ENCODE assay signal across 1 cellular context in the genomic region with DNA sequence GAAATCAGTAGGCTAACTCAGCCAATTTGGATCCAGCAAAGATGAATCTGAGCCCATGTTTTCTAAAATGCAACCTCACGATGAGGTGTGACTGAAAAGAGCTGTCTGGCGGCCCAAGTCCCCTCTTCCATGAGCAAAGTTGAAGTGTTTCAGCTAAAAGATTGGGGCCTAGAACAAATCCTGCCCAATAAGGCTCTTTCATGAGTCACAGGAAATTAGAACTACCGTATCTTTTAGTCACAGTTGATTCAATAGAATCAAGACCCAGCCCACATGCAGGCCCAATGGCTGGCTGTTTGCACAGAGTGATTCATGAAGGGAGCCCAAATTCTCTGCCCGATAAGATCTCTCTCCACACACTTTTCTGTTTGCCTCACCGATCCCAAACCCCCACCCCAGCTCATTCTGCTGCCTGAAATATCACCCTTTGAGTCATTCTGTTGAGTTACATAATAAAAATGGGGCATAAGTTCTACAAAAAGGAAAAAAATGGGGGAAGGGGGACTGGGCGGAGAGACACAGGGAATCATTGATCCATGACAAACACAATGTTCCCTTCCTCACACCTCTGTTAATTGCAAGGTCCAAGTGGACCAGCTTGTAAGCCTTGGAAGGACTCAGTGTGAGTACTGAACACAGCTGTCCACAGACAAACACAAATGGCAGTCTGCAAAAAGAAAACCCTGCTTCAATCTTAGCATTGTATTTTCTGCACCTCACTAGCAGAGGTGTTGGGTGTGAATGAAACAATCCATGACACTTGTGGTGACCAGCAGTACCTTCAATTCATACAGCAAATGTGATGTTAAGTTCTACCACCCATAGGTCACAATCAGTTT.
TF ChIP-seq lines count a peak whose summit lies in the region.

No MANE protein-coding gene starts in this region.

TF ChIP-seq in HepG2, 621 proteins besides CTCF, POLR2A, EP300 and RAD21 (continued from another document and continues in another):
- TF ChIP-seq GABPB1 (CRISPR knock-in tag; IDR thresholded peaks at IDR 0.05): peak; percentile 37
- TF ChIP-seq ZFP37 (CRISPR knock-in tag; IDR thresholded peaks at IDR 0.05; ENCODE audit: borderline replicate concordance): no peak
- TF ChIP-seq, protein P1, sequence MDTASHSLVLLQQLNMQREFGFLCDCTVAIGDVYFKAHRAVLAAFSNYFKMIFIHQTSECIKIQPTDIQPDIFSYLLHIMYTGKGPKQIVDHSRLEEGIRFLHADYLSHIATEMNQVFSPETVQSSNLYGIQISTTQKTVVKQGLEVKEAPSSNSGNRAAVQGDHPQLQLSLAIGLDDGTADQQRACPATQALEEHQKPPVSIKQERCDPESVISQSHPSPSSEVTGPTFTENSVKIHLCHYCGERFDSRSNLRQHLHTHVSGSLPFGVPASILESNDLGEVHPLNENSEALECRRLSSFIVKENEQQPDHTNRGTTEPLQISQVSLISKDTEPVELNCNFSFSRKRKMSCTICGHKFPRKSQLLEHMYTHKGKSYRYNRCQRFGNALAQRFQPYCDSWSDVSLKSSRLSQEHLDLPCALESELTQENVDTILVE (CRISPR knock-in tag; IDR thresholded peaks at IDR 0.05): no peak; the same call in 1 of the 2 replicates
- TF ChIP-seq, protein P2, sequence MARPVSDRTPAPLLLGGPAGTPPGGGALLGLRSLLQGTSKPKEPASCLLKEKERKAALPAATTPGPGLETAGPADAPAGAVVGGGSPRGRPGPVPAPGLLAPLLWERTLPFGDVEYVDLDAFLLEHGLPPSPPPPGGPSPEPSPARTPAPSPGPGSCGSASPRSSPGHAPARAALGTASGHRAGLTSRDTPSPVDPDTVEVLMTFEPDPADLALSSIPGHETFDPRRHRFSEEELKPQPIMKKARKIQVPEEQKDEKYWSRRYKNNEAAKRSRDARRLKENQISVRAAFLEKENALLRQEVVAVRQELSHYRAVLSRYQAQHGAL (CRISPR knock-in tag; IDR thresholded peaks at IDR 0.05; ENCODE audit: not compliant biosample characterization): no peak
- TF ChIP-seq, protein P3, sequence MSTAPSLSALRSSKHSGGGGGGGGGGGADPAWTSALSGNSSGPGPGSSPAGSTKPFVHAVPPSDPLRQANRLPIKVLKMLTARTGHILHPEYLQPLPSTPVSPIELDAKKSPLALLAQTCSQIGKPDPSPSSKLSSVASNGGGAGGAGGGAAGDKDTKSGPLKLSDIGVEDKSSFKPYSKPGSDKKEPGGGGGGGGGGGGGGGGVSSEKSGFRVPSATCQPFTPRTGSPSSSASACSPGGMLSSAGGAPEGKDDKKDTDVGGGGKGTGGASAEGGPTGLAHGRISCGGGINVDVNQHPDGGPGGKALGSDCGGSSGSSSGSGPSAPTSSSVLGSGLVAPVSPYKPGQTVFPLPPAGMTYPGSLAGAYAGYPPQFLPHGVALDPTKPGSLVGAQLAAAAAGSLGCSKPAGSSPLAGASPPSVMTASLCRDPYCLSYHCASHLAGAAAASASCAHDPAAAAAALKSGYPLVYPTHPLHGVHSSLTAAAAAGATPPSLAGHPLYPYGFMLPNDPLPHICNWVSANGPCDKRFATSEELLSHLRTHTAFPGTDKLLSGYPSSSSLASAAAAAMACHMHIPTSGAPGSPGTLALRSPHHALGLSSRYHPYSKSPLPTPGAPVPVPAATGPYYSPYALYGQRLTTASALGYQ (CRISPR knock-in tag; IDR thresholded peaks at IDR 0.05): peak; percentile 95
- TF ChIP-seq NFYB (CRISPR knock-in tag; IDR thresholded peaks at IDR 0.05): peak; percentile 54; the same call in 1 of the 2 replicates
- TF ChIP-seq, protein P4, sequence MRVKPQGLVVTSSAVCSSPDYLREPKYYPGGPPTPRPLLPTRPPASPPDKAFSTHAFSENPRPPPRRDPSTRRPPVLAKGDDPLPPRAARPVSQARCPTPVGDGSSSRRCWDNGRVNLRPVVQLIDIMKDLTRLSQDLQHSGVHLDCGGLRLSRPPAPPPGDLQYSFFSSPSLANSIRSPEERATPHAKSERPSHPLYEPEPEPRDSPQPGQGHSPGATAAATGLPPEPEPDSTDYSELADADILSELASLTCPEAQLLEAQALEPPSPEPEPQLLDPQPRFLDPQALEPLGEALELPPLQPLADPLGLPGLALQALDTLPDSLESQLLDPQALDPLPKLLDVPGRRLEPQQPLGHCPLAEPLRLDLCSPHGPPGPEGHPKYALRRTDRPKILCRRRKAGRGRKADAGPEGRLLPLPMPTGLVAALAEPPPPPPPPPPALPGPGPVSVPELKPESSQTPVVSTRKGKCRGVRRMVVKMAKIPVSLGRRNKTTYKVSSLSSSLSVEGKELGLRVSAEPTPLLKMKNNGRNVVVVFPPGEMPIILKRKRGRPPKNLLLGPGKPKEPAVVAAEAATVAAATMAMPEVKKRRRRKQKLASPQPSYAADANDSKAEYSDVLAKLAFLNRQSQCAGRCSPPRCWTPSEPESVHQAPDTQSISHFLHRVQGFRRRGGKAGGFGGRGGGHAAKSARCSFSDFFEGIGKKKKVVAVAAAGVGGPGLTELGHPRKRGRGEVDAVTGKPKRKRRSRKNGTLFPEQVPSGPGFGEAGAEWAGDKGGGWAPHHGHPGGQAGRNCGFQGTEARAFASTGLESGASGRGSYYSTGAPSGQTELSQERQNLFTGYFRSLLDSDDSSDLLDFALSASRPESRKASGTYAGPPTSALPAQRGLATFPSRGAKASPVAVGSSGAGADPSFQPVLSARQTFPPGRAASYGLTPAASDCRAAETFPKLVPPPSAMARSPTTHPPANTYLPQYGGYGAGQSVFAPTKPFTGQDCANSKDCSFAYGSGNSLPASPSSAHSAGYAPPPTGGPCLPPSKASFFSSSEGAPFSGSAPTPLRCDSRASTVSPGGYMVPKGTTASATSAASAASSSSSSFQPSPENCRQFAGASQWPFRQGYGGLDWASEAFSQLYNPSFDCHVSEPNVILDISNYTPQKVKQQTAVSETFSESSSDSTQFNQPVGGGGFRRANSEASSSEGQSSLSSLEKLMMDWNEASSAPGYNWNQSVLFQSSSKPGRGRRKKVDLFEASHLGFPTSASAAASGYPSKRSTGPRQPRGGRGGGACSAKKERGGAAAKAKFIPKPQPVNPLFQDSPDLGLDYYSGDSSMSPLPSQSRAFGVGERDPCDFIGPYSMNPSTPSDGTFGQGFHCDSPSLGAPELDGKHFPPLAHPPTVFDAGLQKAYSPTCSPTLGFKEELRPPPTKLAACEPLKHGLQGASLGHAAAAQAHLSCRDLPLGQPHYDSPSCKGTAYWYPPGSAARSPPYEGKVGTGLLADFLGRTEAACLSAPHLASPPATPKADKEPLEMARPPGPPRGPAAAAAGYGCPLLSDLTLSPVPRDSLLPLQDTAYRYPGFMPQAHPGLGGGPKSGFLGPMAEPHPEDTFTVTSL (CRISPR knock-in tag; IDR thresholded peaks at IDR 0.05; ENCODE audit: borderline replicate concordance): peak; percentile 86
- peak; percentile 20; the same call in 1 of the 2 replicates for TF ChIP-seq AHR (CRISPR knock-in tag; IDR thresholded peaks at IDR 0.05)
- TF ChIP-seq KDM2A (CRISPR knock-in tag; IDR thresholded peaks at IDR 0.05; ENCODE audit: borderline replicate concordance, low read depth): peak; percentile 27; the same call in 1 of the 2 replicates
- peak; percentile 97 for TF ChIP-seq RXRB (CRISPR knock-in tag; IDR thresholded peaks at IDR 0.05; ENCODE audit: borderline replicate concordance)
- no peak; the same call in 1 of the 2 replicates for TF ChIP-seq ZNF569 (CRISPR knock-in tag; IDR thresholded peaks at IDR 0.05; ENCODE audit: borderline replicate concordance)
- TF ChIP-seq, protein P5, sequence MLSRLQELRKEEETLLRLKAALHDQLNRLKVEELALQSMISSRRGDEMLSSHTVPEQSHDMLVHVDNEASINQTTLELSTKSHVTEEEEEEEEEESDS (CRISPR knock-in tag; IDR thresholded peaks at IDR 0.05; ENCODE audit: borderline replicate concordance): no peak
- TF ChIP-seq, protein P6, sequence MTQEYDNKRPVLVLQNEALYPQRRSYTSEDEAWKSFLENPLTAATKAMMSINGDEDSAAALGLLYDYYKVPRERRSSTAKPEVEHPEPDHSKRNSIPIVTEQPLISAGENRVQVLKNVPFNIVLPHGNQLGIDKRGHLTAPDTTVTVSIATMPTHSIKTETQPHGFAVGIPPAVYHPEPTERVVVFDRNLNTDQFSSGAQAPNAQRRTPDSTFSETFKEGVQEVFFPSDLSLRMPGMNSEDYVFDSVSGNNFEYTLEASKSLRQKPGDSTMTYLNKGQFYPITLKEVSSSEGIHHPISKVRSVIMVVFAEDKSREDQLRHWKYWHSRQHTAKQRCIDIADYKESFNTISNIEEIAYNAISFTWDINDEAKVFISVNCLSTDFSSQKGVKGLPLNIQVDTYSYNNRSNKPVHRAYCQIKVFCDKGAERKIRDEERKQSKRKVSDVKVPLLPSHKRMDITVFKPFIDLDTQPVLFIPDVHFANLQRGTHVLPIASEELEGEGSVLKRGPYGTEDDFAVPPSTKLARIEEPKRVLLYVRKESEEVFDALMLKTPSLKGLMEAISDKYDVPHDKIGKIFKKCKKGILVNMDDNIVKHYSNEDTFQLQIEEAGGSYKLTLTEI (CRISPR knock-in tag; conservative IDR thresholded peaks at IDR 0.05): no peak
- TF ChIP-seq CEBPG (CRISPR knock-in tag; IDR thresholded peaks at IDR 0.05): peak; percentile 71
- TF ChIP-seq NRL (CRISPR knock-in tag; IDR thresholded peaks at IDR 0.05; ENCODE audit: borderline replicate concordance): no peak
- peak; percentile 97 for TF ChIP-seq ZNF746 (CRISPR knock-in tag; IDR thresholded peaks at IDR 0.05)
- peak; percentile 65 for TF ChIP-seq ZNF644 (CRISPR knock-in tag; IDR thresholded peaks at IDR 0.05; ENCODE audit: low read depth)
- TF ChIP-seq ZNF136 (CRISPR knock-in tag; IDR thresholded peaks at IDR 0.05; ENCODE audit: low read depth): 0 out of 2 replicates have a peak, but pooled peaks have one; percentile 42
- TF ChIP-seq, protein P7, sequence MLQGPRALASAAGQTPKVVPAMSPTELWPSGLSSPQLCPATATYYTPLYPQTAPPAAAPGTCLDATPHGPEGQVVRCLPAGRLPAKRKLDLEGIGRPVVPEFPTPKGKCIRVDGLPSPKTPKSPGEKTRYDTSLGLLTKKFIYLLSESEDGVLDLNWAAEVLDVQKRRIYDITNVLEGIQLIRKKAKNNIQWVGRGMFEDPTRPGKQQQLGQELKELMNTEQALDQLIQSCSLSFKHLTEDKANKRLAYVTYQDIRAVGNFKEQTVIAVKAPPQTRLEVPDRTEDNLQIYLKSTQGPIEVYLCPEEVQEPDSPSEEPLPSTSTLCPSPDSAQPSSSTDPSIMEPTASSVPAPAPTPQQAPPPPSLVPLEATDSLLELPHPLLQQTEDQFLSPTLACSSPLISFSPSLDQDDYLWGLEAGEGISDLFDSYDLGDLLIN (CRISPR knock-in tag; IDR thresholded peaks at IDR 0.05; ENCODE audit: borderline replicate concordance): no peak
- TF ChIP-seq SNAPC2 (CRISPR knock-in tag; IDR thresholded peaks at IDR 0.05): no peak
- no peak for TF ChIP-seq ZNF431 (CRISPR knock-in tag; IDR thresholded peaks at IDR 0.05; ENCODE audit: borderline replicate concordance, low read depth)
- TF ChIP-seq ZNF546 (CRISPR knock-in tag; conservative IDR thresholded peaks at IDR 0.05): no peak
- TF ChIP-seq RFX5 (IDR thresholded peaks at IDR 0.05; ENCODE audit: low read depth, low read length): no peak
- no peak for TF ChIP-seq ZKSCAN5 (CRISPR knock-in tag; IDR thresholded peaks at IDR 0.05)
- no peak for TF ChIP-seq ZBTB38 (CRISPR knock-in tag; IDR thresholded peaks at IDR 0.05)
- TF ChIP-seq ZNF543 (CRISPR knock-in tag; IDR thresholded peaks at IDR 0.05): 0 out of 2 replicates have a peak, but pooled peaks have one; percentile 6
- TF ChIP-seq, protein P8, sequence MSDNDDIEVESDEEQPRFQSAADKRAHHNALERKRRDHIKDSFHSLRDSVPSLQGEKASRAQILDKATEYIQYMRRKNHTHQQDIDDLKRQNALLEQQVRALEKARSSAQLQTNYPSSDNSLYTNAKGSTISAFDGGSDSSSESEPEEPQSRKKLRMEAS (IDR thresholded peaks at IDR 0.05): peak; percentile 55; the same call in 1 of the 2 replicates
- no peak for TF ChIP-seq TOPORS (CRISPR knock-in tag; IDR thresholded peaks at IDR 0.05)
- TF ChIP-seq ZNF572 (CRISPR knock-in tag; IDR thresholded peaks at IDR 0.05): no peak
- no peak for TF ChIP-seq SYNCRIP (IDR thresholded peaks at IDR 0.05; ENCODE audit: insufficient read depth, low read depth, low read length)
- no peak for TF ChIP-seq KDM4B (CRISPR knock-in tag; IDR thresholded peaks at IDR 0.05)
- no peak for TF ChIP-seq TSC22D2 (CRISPR knock-in tag; IDR thresholded peaks at IDR 0.05; ENCODE audit: borderline replicate concordance)
- no peak for TF ChIP-seq NFRKB (IDR thresholded peaks at IDR 0.05)
- TF ChIP-seq, protein P9, sequence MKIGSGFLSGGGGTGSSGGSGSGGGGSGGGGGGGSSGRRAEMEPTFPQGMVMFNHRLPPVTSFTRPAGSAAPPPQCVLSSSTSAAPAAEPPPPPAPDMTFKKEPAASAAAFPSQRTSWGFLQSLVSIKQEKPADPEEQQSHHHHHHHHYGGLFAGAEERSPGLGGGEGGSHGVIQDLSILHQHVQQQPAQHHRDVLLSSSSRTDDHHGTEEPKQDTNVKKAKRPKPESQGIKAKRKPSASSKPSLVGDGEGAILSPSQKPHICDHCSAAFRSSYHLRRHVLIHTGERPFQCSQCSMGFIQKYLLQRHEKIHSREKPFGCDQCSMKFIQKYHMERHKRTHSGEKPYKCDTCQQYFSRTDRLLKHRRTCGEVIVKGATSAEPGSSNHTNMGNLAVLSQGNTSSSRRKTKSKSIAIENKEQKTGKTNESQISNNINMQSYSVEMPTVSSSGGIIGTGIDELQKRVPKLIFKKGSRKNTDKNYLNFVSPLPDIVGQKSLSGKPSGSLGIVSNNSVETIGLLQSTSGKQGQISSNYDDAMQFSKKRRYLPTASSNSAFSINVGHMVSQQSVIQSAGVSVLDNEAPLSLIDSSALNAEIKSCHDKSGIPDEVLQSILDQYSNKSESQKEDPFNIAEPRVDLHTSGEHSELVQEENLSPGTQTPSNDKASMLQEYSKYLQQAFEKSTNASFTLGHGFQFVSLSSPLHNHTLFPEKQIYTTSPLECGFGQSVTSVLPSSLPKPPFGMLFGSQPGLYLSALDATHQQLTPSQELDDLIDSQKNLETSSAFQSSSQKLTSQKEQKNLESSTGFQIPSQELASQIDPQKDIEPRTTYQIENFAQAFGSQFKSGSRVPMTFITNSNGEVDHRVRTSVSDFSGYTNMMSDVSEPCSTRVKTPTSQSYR (CRISPR knock-in tag; IDR thresholded peaks at IDR 0.05; ENCODE audit: borderline replicate concordance): peak; percentile 85; the same call in 1 of the 2 replicates
- TF ChIP-seq, protein P10, sequence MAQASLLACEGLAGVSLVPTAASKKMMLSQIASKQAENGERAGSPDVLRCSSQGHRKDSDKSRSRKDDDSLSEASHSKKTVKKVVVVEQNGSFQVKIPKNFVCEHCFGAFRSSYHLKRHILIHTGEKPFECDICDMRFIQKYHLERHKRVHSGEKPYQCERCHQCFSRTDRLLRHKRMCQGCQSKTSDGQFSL (CRISPR knock-in tag; IDR thresholded peaks at IDR 0.05): peak; percentile 35; the same call in 1 of the 2 replicates
- TF ChIP-seq, protein P11, sequence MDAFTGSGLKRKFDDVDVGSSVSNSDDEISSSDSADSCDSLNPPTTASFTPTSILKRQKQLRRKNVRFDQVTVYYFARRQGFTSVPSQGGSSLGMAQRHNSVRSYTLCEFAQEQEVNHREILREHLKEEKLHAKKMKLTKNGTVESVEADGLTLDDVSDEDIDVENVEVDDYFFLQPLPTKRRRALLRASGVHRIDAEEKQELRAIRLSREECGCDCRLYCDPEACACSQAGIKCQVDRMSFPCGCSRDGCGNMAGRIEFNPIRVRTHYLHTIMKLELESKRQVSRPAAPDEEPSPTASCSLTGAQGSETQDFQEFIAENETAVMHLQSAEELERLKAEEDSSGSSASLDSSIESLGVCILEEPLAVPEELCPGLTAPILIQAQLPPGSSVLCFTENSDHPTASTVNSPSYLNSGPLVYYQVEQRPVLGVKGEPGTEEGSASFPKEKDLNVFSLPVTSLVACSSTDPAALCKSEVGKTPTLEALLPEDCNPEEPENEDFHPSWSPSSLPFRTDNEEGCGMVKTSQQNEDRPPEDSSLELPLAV (CRISPR knock-in tag; conservative IDR thresholded peaks at IDR 0.05; ENCODE audit: low read depth): no peak
- TF ChIP-seq KAT2B (IDR thresholded peaks at IDR 0.05; ENCODE audit: borderline replicate concordance, low read depth, low read length): no peak
- TF ChIP-seq ARNTL (CRISPR knock-in tag; IDR thresholded peaks at IDR 0.05): no peak; the same call in 1 of the 2 replicates
- no peak for TF ChIP-seq KMT2B (CRISPR knock-in tag; IDR thresholded peaks at IDR 0.05)
